9 cellular contexts compared by ENCODE assay signal in genomic region chr4:37392540-37393255, GRCh38.
DNase-seq lines count a peak whose midpoint lies in the region; ATAC-seq, FAIRE-seq and TF ChIP-seq lines count a peak whose summit lies in the region.
"Had no signal": no experiment of that assay in that cellular context is flagged by ENCODE, and none has a peak within 500 bp of the region (broad histone marks: within the 10 kb centered on the region; RNA-seq: fewer than 3 reads in every experiment).

No MANE protein-coding gene starts in this region.

- H3K27ac Mint-ChIP-seq in activated T-cell treated with anti-CD3 and anti-CD28 coated beads, Interleukin-2, amount 50 U/mL, for 24 hours = no peak overlapping the region

- H3K36me3 ChIP-seq in bronchial epithelial cell (ENCODE audit: control insufficient read depth, insufficient read depth, low read length) (no peaks in the 10 kb centered on the region), lower lobe of right lung (no peaks in the 10 kb centered on the region)

- no peaks in the 10 kb centered on the region for H3K9me3 ChIP-seq in lower lobe of right lung

- intact Hi-C loops in lower lobe of right lung (cut with DNase I) = no loop called here

- H3K27me3 ChIP-seq in bronchial epithelial cell (ENCODE audit: control insufficient read depth, insufficient read depth, low read length) = no peaks in the 10 kb centered on the region
- no peaks in the 10 kb centered on the region for H3K27me3 ChIP-seq in lower lobe of right lung (ENCODE audit: low read depth)

- TF ChIP-seq CTCF in bronchial epithelial cell (IDR thresholded peaks at IDR 0.05; ENCODE audit: insufficient read depth, low read length, severe bottlenecking) = no peak
- TF ChIP-seq CTCF in lower lobe of right lung (IDR thresholded peaks at IDR 0.05) = no peak

- H3K36me3 Mint-ChIP-seq in activated T-cell treated with anti-CD3 and anti-CD28 coated beads, Interleukin-2, amount 50 U/mL, for 24 hours (ENCODE audit: low read depth) = no peaks in the 10 kb centered on the region

- ATAC-seq in HG03196 (IDR thresholded peaks at IDR 0.05; ENCODE audit: unreplicated experiment) (peak; percentile 43), lower lobe of right lung (peak; percentile 55 to 56), HG03520 (IDR thresholded peaks at IDR 0.05; ENCODE audit: unreplicated experiment) (no peak)

- no peaks in the 10 kb centered on the region for H3K9me3 Mint-ChIP-seq in activated T-cell treated with anti-CD3 and anti-CD28 coated beads, Interleukin-2, amount 50 U/mL, for 24 hours

- H3K27me3 Mint-ChIP-seq in activated T-cell treated with anti-CD3 and anti-CD28 coated beads, Interleukin-2, amount 50 U/mL, for 24 hours = peaks cover 23% of the 10 kb centered on the region

- no peak overlapping the region for H3K4me3 ChIP-seq in bronchial epithelial cell (ENCODE audit: low read depth, low read length)
- H3K4me3 ChIP-seq in lower lobe of right lung = no peak overlapping the region

- DNase-seq in Daoy (ENCODE audit: low read depth) (peak; percentile 50), bronchial epithelial cell (ENCODE audit: low read depth) (peak; percentile 17), lower lobe of right lung (peak; percentile 56), NCI-H69 (lab: John Stamatoyannopoulos, UW) (no peak), NCI-H1048 (lab: John Stamatoyannopoulos, UW) (no peak)
- DNase-seq in activated T-cell treated with anti-CD3 and anti-CD28 coated beads, Interleukin-2, amount 50 U/mL, for 24 hours = no peak
- DNase-seq: activated CD4-positive, CD25-positive, alpha-beta regulatory T cell had no signal

- no peaks in the 10 kb centered on the region for H3K4me1 Mint-ChIP-seq in activated T-cell treated with anti-CD3 and anti-CD28 coated beads, Interleukin-2, amount 50 U/mL, for 24 hours (ENCODE audit: low read depth)

- no peak overlapping the region for H3K27ac ChIP-seq in lower lobe of right lung

- no peak for FAIRE-seq in bronchial epithelial cell (lab: Jason Lieb, UNC)

- no peak overlapping the region for H3K4me3 Mint-ChIP-seq in activated T-cell treated with anti-CD3 and anti-CD28 coated beads, Interleukin-2, amount 50 U/mL, for 24 hours

- peaks cover 7% of the 10 kb centered on the region for H3K4me1 ChIP-seq in lower lobe of right lung

Comparison
In these comparisons a context has a peak if more than half of its experiments do, and no peak if none do; other contexts are left out.
1. DNase-seq: peak in Daoy (single experiment), bronchial epithelial cell (single experiment) and lower lobe of right lung (single experiment); none in NCI-H69 (single experiment), NCI-H1048 (single experiment) and activated T-cell treated with anti-CD3 and anti-CD28 coated beads, Interleukin-2, amount 50 U/mL, for 24 hours (single experiment).